25 cellular contexts compared by ENCODE assay signal in the genomic region with DNA sequence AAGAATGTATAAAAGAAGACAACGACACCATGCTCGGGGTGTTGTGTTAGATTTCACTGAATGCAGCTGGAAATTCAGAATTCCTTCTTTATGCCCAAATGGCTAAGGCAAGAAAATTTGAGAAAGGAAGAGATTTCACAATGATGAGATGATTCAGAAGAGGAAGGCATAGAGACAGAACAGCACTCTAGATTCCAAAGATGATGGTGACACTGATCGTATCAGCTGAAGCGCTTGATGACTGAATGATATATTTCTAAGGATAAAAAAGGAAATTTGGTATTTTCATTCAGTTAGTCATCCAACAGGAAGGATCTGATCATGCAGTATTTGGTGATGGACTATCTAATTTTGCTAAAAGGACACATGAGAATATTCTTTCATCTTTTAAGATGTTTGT.
"Had no signal": no experiment of that assay in that cellular context is flagged by ENCODE, and none has a peak within 500 bp of the region (broad histone marks: within the 10 kb centered on the region; RNA-seq: fewer than 3 reads in every experiment).

No MANE protein-coding gene starts in this region.

- ATAC-seq: heart left ventricle; left lobe of liver; mucosa of descending colon; naive thymus-derived CD8-positive, alpha-beta T cell; psoas muscle; right lobe of liver; stimulated activated memory B cell treated with anti-CD40 and anti-IgM and Interleukin-4, amounts not matched to agents 10 μg/mL and 1 μg/mL and 100 μg/mL, for 72 hours had no signal

- DNase-seq: effector CD4-positive, alpha-beta T cell; endodermal cell; erythroblast; heart left ventricle; hippocampal formation; islet precursor cell; mucosa of descending colon; naive thymus-derived CD8-positive, alpha-beta T cell; psoas muscle; retina; right lobe of liver; spleen; stimulated activated CD4-positive, alpha-beta T cell treated with anti-CD3 and anti-CD28 coated beads, Interleukin-15, amount 100 ng/mL, for 24 hours; stimulated activated CD4-positive, alpha-beta T cell treated with anti-CD3 and anti-CD28 coated beads, Interleukin-1b, Interleukin-23, amount 100 ng/mL, for 48 hours; stimulated activated CD4-positive, alpha-beta T cell treated with anti-CD3 and anti-CD28 coated beads, Interleukin-4, amount 100 ng/mL, for 24 hours; substantia nigra; transverse colon had no signal

- H3K36me3 ChIP-seq: heart left ventricle, neutrophil, right lobe of liver, spleen, thoracic aorta, transverse colon had no signal

- H3K36me3 Mint-ChIP-seq: stimulated activated memory B cell treated with anti-CD40 and anti-IgM and Interleukin-4, amounts not matched to agents 10 μg/mL and 1 μg/mL and 100 μg/mL, for 72 hours had no signal

- FAIRE-seq: endothelial cell of umbilical vein, frontal cortex had no signal

- H3K4me3 Mint-ChIP-seq: endodermal cell; naive thymus-derived CD8-positive, alpha-beta T cell; stimulated activated memory B cell treated with anti-CD40 and anti-IgM and Interleukin-4, amounts not matched to agents 10 μg/mL and 1 μg/mL and 100 μg/mL, for 72 hours; stimulated activated naive CD8-positive, alpha-beta T cell treated with anti-CD3 and anti-CD28 coated beads, Interleukin-15, Interleukin-2, amounts not matched to agents 100 ng/mL and 50 ng/mL, for 24 hours had no signal

- H3K27ac Mint-ChIP-seq: endodermal cell; naive thymus-derived CD8-positive, alpha-beta T cell; stimulated activated memory B cell treated with anti-CD40 and anti-IgM and Interleukin-4, amounts not matched to agents 10 μg/mL and 1 μg/mL and 100 μg/mL, for 72 hours; stimulated activated naive CD8-positive, alpha-beta T cell treated with anti-CD3 and anti-CD28 coated beads, Interleukin-15, Interleukin-2, amounts not matched to agents 100 ng/mL and 50 ng/mL, for 24 hours had no signal

- H3K27me3 ChIP-seq: heart left ventricle, neutrophil, right lobe of liver, spleen, transverse colon had no signal

- H3K4me3 ChIP-seq: coronary artery, heart left ventricle, mucosa of descending colon, psoas muscle, right lobe of liver, spleen, thoracic aorta, transverse colon had no signal

- H3K4me1 Mint-ChIP-seq: endodermal cell; stimulated activated memory B cell treated with anti-CD40 and anti-IgM and Interleukin-4, amounts not matched to agents 10 μg/mL and 1 μg/mL and 100 μg/mL, for 72 hours had no signal
